ENCODE assay signal across 23 cellular contexts in genomic region chr11:91794146-91794545, GRCh38.
DNase-seq lines count a peak whose midpoint lies in the region; ATAC-seq, FAIRE-seq and TF ChIP-seq lines count a peak whose summit lies in the region.
"Had no signal": no experiment of that assay in that cellular context is flagged by ENCODE, and none has a peak within 500 bp of the region (broad histone marks: within the 10 kb centered on the region; RNA-seq: fewer than 3 reads in every experiment).

No MANE protein-coding gene starts in this region.

- no peaks in the 10 kb centered on the region for H4K20me1 ChIP-seq in K562 (replicated peaks; ENCODE audit: control insufficient read depth, insufficient read depth, low read length)

- no peaks in the 10 kb centered on the region for H3K9me1 ChIP-seq in K562 (ENCODE audit: control insufficient read depth, insufficient read depth, low read length)

- peaks cover 14% of the 10 kb centered on the region for H3K79me1 ChIP-seq in trophoblast cell (ENCODE audit: low read length)

- H4K12ac ChIP-seq in trophoblast cell (ENCODE audit: low read depth, low read length): no peak overlapping the region

- no peak overlapping the region for H3K4me3 ChIP-seq in K562
- no peak overlapping the region for H3K4me3 ChIP-seq in trophoblast cell (ENCODE audit: low read depth, low read length)
- H3K4me3 ChIP-seq: GM23248, HAP-1 had no signal

- CTCF ChIA-PET in K562 (lab: Yijun Ruan, JAX; ENCODE audit: low intra/inter-chr PET ratio): no interaction called here

- peak overlapping the region; percentile 81 for H3K27ac ChIP-seq in 22Rv1
- peak overlapping the region; percentile 78 for H3K27ac ChIP-seq in K562 (ENCODE audit: extremely low read depth, low read depth, low read length)
- H3K27ac ChIP-seq in trophoblast cell (ENCODE audit: low read depth, low read length): no peak overlapping the region
- H3K27ac ChIP-seq: GM23248 had no signal

- DNase-seq in OCI-M1 (lab: John Stamatoyannopoulos, UW) (peak; percentile 73), K562 (ENCODE audit: extremely low read depth in 1 of 4, low spot score in 3 of 4) (peak in 3 of 4 experiments; percentile 17 to 49 (median 46)), trophoblast cell (no peak), superior temporal gyrus (ENCODE audit: extremely low spot score) (no peak), mucosa of gallbladder (ENCODE audit: low spot score) (no peak)
- no peak for DNase-seq in stimulated activated CD8-positive, alpha-beta memory T cell treated with anti-CD3 and anti-CD28 coated beads, Interleukin-4, amount 100 ng/mL, for 48 hours
- DNase-seq: ACHN; BE2C; C1 segment of cervical spinal cord; CD4-positive, CD25-positive, alpha-beta regulatory T cell; CD8-positive, alpha-beta memory T cell; COR-L47; DMS 273 treated with DMSO at 0.1 percent for 48 hours; DMS53; DND-41; EL; GM23248 had no signal

- H3K14ac ChIP-seq in trophoblast cell (ENCODE audit: low read length): no peak overlapping the region

- BruUV-seq in K562 (replicated peaks; lab: Mats Ljungman, UMichigan): no TSS peak

- no peak for TF ChIP-seq EP300 in K562 (IDR thresholded peaks at IDR 0.05; ENCODE audit: low read length)

- peak overlapping the region; percentile 35 for H4K91ac ChIP-seq in trophoblast cell (ENCODE audit: low read depth, low read length)

- peaks cover 4% of the 10 kb centered on the region; the same call in 1 of the 2 replicates for H3K9me3 ChIP-seq in K562 (replicated peaks; ENCODE audit: control insufficient read depth, insufficient read depth, low read depth, low read length)
- H3K9me3 ChIP-seq in trophoblast cell (ENCODE audit: insufficient read depth, low read depth, low read length): peaks cover 3% of the 10 kb centered on the region
- H3K9me3 ChIP-seq: BE2C, HAP-1 had no signal

- TF ChIP-seq CTCF in 22Rv1 (IDR thresholded peaks at IDR 0.05) (no peak), K562 (IDR thresholded peaks at IDR 0.05 in 2 of 3, conservative IDR thresholded peaks at IDR 0.05 in 1 of 3; ENCODE audit: insufficient read depth in 2 of 3, low read depth in 1 of 3, low read length in 3 of 3) (no peak)

- H3K27me3 ChIP-seq in K562 (ENCODE audit: control insufficient read depth in 2 of 2, insufficient read depth in 2 of 2, low read length in 2 of 2): no peaks in the 10 kb centered on the region
- H3K27me3 ChIP-seq in trophoblast cell (ENCODE audit: insufficient read depth, low read length): no peaks in the 10 kb centered on the region
- H3K27me3 ChIP-seq: BE2C had no signal

- no peak overlapping the region for H3K4ac ChIP-seq in trophoblast cell (ENCODE audit: low read depth, low read length)

- ATAC-seq in K562 (peak; percentile 48), GM21723 (IDR thresholded peaks at IDR 0.05; ENCODE audit: unreplicated experiment) (no peak)

- H2AK5ac ChIP-seq in trophoblast cell (ENCODE audit: low read length): no peak overlapping the region

- H2BK5ac ChIP-seq in trophoblast cell (ENCODE audit: low read depth, low read length, poor library complexity): no peak overlapping the region

- no peak overlapping the region for H3K18ac ChIP-seq in trophoblast cell (ENCODE audit: low read length)

- H2BK120ac ChIP-seq in trophoblast cell (ENCODE audit: insufficient read depth, low read length, poor library complexity): no peak overlapping the region

- FAIRE-seq in K562 (lab: Jason Lieb, UNC): peak; percentile 29
- FAIRE-seq: G401.6, GM12891, GM19239 had no signal

- H3K23ac ChIP-seq in trophoblast cell (ENCODE audit: low read length): no peak overlapping the region

- H3K9ac ChIP-seq in K562 (ENCODE audit: insufficient read depth in 1 of 2, low read depth in 2 of 2, low read length in 2 of 2) (no peak overlapping the region), trophoblast cell (ENCODE audit: low read length) (no peak overlapping the region)
- H3K9ac ChIP-seq: GM23248 had no signal

- POLR2A ChIA-PET in K562 (lab: Yijun Ruan, JAX): no interaction called here

- intact Hi-C loops in K562 (cut with micrococcal nuclease): no loop called here

- 2% methylated on average over 3 of the region's 3 CpGs for WGBS in K562 (ENCODE audit: insufficient coverage, low coverage, missing lambda C conversion rate)
- WGBS in trophoblast cell (ENCODE audit: extremely low coverage, insufficient coverage, insufficient read length): no CpG with 5 or more reads among the region's 3 CpGs

- H3K36me3 ChIP-seq in K562 (ENCODE audit: control insufficient read depth, insufficient read depth, low read length) (no peaks in the 10 kb centered on the region; the same call in 2 of the 3 replicates), trophoblast cell (ENCODE audit: control insufficient read depth in 1 of 2, insufficient read depth in 2 of 2, low read length in 2 of 2) (no peaks in the 10 kb centered on the region)
- H3K36me3 ChIP-seq: BE2C, HAP-1 had no signal

- H2BK12ac ChIP-seq in trophoblast cell (ENCODE audit: low read length): peak overlapping the region; percentile 18

- TF ChIP-seq POLR2A in K562 (conservative IDR thresholded peaks at IDR 0.05): no peak

- no peak for TF ChIP-seq RAD21 in K562 (CRISPR knock-in tag; conservative IDR thresholded peaks at IDR 0.05 in 1 of 2, IDR thresholded peaks at IDR 0.05 in 1 of 2)

- no peak overlapping the region for H4K8ac ChIP-seq in trophoblast cell (ENCODE audit: low read depth, low read length)

- H2AFZ ChIP-seq in K562 (ENCODE audit: low read depth, low read length): peak overlapping the region; percentile 29
- H2AFZ ChIP-seq in trophoblast cell (ENCODE audit: insufficient read depth, low read length, poor library complexity): no peak overlapping the region
- H2AFZ ChIP-seq: GM23248 had no signal

- H3K79me2 ChIP-seq in K562 (ENCODE audit: control insufficient read depth, insufficient read depth, low read length) (no peaks in the 10 kb centered on the region), trophoblast cell (ENCODE audit: control insufficient read depth, insufficient read depth, low read length, poor library complexity) (peaks cover 2% of the 10 kb centered on the region)

- H3K4me1 ChIP-seq in K562 (replicated peaks in 1 of 2; ENCODE audit: control insufficient read depth in 2 of 2, insufficient read depth in 2 of 2, low read length in 2 of 2) (peaks cover 0 to 37% of the 10 kb centered on the region in 2 experiments; a peak in 3 of 5 replicates), trophoblast cell (ENCODE audit: control insufficient read depth in 1 of 2, insufficient read depth in 2 of 2, low read length in 2 of 2) (peaks cover 7 to 13% of the 10 kb centered on the region in 2 experiments)
- H3K4me1 ChIP-seq: HAP-1 had no signal

- H3K4me2 ChIP-seq in K562 (ENCODE audit: insufficient read depth, low read length) (no peak overlapping the region), trophoblast cell (ENCODE audit: low read length) (no peak overlapping the region)

- in situ Hi-C loops in K562 (cut with MboI): no loop called here

TF ChIP-seq in K562, 482 proteins besides CTCF, POLR2A, EP300 and RAD21:
- TF ChIP-seq MYC (IDR thresholded peaks at IDR 0.05; ENCODE audit: low read depth, low read length): no peak
- no peak for TF ChIP-seq MYC (CRISPR knock-in tag; IDR thresholded peaks at IDR 0.05; ENCODE audit: borderline replicate concordance, low read depth)
- no peak for TF ChIP-seq FOXK1 (CRISPR knock-in tag; IDR thresholded peaks at IDR 0.05; ENCODE audit: borderline replicate concordance)
- TF ChIP-seq NFYB (IDR thresholded peaks at IDR 0.05; ENCODE audit: extremely low read depth, insufficient read length): peak; percentile 39
- TF ChIP-seq ZNF431 (CRISPR knock-in tag; IDR thresholded peaks at IDR 0.05): no peak
- no peak for TF ChIP-seq EGR1 (conservative IDR thresholded peaks at IDR 0.05)
- no peak for TF ChIP-seq SIRT6 (IDR thresholded peaks at IDR 0.05; ENCODE audit: low read depth, low read length)
- TF ChIP-seq, protein P1, sequence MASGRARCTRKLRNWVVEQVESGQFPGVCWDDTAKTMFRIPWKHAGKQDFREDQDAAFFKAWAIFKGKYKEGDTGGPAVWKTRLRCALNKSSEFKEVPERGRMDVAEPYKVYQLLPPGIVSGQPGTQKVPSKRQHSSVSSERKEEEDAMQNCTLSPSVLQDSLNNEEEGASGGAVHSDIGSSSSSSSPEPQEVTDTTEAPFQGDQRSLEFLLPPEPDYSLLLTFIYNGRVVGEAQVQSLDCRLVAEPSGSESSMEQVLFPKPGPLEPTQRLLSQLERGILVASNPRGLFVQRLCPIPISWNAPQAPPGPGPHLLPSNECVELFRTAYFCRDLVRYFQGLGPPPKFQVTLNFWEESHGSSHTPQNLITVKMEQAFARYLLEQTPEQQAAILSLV (tag; IDR thresholded peaks at IDR 0.05): no peak

Comparison
In these comparisons a context has a peak if more than half of its experiments do, and no peak if none do; other contexts are left out.
1. DNase-seq: peak in OCI-M1 (single experiment) and K562 (3 of 4); none in trophoblast cell (0 of 2), superior temporal gyrus (single experiment), stimulated activated CD8-positive, alpha-beta memory T cell treated with anti-CD3 and anti-CD28 coated beads, Interleukin-4, amount 100 ng/mL, for 48 hours (single experiment) and mucosa of gallbladder (single experiment).